ENCODE assay signal across 1 cellular context in the genomic region with DNA sequence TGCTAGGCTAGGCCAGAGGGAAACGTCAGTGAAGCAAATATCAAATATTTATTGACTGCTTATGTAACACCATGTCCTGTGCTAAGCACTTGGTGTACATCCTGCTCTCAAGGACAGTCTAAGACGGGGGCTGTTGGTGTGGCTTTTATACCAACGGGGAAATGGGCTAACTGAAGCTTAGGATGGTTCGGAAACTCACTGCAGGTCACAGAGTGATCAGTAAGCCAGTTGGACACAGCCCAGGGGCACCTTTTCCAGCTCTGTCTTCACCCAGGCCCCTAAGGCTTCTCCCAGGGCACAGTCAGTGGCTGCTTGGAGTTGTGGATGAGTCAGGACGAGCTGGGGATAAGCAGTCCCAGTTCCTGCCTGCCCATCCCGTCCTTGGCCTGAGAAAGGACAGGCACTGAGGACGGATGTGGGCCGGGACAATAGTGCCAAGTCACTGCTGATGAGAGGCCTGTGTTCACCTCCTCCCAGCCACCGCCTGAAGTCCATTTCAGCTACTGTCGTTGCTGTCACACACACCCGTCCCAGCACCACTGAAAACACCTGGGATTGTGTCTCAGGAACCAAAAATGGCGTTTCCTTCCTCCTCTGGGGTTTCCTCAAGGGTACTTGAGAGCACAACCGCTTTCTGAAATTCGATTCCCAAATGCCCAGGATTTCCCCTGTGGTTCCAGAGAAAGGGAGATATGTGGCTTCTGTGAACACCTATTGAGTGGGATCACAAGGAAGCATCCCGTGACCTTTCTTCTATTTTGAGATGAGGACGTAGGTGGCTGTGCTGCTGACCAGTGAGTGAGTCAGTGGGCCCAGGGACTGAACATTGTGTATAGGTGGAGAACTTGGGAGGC.
A peak's percentile ranks its signal among the peaks of the same experiment; 100 is the strongest.
TF ChIP-seq lines count a peak whose summit lies in the region.

No MANE protein-coding gene starts in this region.

TF ChIP-seq in HepG2, 621 proteins besides CTCF, POLR2A, EP300 and RAD21 (continued from another document and continues in another):
- TF ChIP-seq, protein P1, sequence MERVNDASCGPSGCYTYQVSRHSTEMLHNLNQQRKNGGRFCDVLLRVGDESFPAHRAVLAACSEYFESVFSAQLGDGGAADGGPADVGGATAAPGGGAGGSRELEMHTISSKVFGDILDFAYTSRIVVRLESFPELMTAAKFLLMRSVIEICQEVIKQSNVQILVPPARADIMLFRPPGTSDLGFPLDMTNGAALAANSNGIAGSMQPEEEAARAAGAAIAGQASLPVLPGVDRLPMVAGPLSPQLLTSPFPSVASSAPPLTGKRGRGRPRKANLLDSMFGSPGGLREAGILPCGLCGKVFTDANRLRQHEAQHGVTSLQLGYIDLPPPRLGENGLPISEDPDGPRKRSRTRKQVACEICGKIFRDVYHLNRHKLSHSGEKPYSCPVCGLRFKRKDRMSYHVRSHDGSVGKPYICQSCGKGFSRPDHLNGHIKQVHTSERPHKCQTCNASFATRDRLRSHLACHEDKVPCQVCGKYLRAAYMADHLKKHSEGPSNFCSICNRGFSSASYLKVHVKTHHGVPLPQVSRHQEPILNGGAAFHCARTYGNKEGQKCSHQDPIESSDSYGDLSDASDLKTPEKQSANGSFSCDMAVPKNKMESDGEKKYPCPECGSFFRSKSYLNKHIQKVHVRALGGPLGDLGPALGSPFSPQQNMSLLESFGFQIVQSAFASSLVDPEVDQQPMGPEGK (CRISPR knock-in tag; IDR thresholded peaks at IDR 0.05): no peak
- TF ChIP-seq ZNF430 (CRISPR knock-in tag; IDR thresholded peaks at IDR 0.05): no peak
- TF ChIP-seq, protein P2, sequence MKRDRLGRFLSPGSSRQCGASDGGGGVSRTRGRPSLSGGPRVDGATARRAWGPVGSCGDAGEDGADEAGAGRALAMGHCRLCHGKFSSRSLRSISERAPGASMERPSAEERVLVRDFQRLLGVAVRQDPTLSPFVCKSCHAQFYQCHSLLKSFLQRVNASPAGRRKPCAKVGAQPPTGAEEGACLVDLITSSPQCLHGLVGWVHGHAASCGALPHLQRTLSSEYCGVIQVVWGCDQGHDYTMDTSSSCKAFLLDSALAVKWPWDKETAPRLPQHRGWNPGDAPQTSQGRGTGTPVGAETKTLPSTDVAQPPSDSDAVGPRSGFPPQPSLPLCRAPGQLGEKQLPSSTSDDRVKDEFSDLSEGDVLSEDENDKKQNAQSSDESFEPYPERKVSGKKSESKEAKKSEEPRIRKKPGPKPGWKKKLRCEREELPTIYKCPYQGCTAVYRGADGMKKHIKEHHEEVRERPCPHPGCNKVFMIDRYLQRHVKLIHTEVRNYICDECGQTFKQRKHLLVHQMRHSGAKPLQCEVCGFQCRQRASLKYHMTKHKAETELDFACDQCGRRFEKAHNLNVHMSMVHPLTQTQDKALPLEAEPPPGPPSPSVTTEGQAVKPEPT (CRISPR knock-in tag; IDR thresholded peaks at IDR 0.05; ENCODE audit: low read depth): peak; percentile 59; the same call in 1 of the 2 replicates
- no peak; the same call in 1 of the 2 replicates for TF ChIP-seq ZNF354B (CRISPR knock-in tag; IDR thresholded peaks at IDR 0.05)
- TF ChIP-seq, protein P3, sequence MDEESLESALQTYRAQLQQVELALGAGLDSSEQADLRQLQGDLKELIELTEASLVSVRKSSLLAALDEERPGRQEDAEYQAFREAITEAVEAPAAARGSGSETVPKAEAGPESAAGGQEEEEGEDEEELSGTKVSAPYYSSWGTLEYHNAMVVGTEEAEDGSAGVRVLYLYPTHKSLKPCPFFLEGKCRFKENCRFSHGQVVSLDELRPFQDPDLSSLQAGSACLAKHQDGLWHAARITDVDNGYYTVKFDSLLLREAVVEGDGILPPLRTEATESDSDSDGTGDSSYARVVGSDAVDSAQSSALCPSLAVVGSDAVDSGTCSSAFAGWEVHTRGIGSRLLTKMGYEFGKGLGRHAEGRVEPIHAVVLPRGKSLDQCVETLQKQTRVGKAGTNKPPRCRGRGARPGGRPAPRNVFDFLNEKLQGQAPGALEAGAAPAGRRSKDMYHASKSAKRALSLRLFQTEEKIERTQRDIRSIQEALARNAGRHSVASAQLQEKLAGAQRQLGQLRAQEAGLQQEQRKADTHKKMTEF (CRISPR knock-in tag; IDR thresholded peaks at IDR 0.05): peak; percentile 43; the same call in 1 of the 2 replicates
- no peak for TF ChIP-seq ZNF598 (CRISPR knock-in tag; IDR thresholded peaks at IDR 0.05; ENCODE audit: borderline replicate concordance)
- TF ChIP-seq TSC22D2 (CRISPR knock-in tag; IDR thresholded peaks at IDR 0.05; ENCODE audit: borderline replicate concordance): no peak
- no peak for TF ChIP-seq PHF20 (CRISPR knock-in tag; IDR thresholded peaks at IDR 0.05)
- TF ChIP-seq ZNF839 (CRISPR knock-in tag; IDR thresholded peaks at IDR 0.05; ENCODE audit: borderline replicate concordance): no peak
- peak; percentile 65 for TF ChIP-seq ZNF629 (CRISPR knock-in tag; conservative IDR thresholded peaks at IDR 0.05)
- no peak for TF ChIP-seq ZNF296 (CRISPR knock-in tag; conservative IDR thresholded peaks at IDR 0.05)
- TF ChIP-seq NR1H2 (CRISPR knock-in tag; IDR thresholded peaks at IDR 0.05; ENCODE audit: borderline replicate concordance, low read depth): no peak
- no peak for TF ChIP-seq GTF3A (CRISPR knock-in tag; conservative IDR thresholded peaks at IDR 0.05)
- TF ChIP-seq, protein P4, sequence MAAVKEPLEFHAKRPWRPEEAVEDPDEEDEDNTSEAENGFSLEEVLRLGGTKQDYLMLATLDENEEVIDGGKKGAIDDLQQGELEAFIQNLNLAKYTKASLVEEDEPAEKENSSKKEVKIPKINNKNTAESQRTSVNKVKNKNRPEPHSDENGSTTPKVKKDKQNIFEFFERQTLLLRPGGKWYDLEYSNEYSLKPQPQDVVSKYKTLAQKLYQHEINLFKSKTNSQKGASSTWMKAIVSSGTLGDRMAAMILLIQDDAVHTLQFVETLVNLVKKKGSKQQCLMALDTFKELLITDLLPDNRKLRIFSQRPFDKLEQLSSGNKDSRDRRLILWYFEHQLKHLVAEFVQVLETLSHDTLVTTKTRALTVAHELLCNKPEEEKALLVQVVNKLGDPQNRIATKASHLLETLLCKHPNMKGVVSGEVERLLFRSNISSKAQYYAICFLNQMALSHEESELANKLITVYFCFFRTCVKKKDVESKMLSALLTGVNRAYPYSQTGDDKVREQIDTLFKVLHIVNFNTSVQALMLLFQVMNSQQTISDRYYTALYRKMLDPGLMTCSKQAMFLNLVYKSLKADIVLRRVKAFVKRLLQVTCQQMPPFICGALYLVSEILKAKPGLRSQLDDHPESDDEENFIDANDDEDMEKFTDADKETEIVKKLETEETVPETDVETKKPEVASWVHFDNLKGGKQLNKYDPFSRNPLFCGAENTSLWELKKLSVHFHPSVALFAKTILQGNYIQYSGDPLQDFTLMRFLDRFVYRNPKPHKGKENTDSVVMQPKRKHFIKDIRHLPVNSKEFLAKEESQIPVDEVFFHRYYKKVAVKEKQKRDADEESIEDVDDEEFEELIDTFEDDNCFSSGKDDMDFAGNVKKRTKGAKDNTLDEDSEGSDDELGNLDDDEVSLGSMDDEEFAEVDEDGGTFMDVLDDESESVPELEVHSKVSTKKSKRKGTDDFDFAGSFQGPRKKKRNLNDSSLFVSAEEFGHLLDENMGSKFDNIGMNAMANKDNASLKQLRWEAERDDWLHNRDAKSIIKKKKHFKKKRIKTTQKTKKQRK (IDR thresholded peaks at IDR 0.05; ENCODE audit: low read length): no peak
- TF ChIP-seq, protein P5, sequence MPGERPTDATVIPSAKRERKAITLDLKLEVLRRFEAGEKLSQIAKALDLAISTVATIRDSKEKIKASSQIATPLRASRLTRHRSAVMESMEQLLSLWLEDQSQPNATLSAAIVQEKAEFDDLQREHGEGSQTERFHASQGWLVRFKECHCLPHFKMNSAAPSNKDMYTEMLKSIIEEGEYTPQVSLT (CRISPR knock-in tag; IDR thresholded peaks at IDR 0.05; ENCODE audit: borderline replicate concordance, low read depth): no peak
- TF ChIP-seq HNRNPLL (IDR thresholded peaks at IDR 0.05; ENCODE audit: low read depth, low read length, poor library complexity, severe bottlenecking): no peak
- no peak for TF ChIP-seq SOX6 (IDR thresholded peaks at IDR 0.05)
- peak; percentile 76 for TF ChIP-seq SOX6 (CRISPR knock-in tag; IDR thresholded peaks at IDR 0.05)
- TF ChIP-seq, protein P6, sequence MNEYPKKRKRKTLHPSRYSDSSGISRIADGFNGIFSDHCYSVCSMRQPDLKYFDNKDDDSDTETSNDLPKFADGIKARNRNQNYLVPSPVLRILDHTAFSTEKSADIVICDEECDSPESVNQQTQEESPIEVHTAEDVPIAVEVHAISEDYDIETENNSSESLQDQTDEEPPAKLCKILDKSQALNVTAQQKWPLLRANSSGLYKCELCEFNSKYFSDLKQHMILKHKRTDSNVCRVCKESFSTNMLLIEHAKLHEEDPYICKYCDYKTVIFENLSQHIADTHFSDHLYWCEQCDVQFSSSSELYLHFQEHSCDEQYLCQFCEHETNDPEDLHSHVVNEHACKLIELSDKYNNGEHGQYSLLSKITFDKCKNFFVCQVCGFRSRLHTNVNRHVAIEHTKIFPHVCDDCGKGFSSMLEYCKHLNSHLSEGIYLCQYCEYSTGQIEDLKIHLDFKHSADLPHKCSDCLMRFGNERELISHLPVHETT (CRISPR knock-in tag; conservative IDR thresholded peaks at IDR 0.05): no peak
- TF ChIP-seq SIX4 (CRISPR knock-in tag; IDR thresholded peaks at IDR 0.05): no peak
- TF ChIP-seq ZKSCAN1 (IDR thresholded peaks at IDR 0.05; ENCODE audit: low read length): no peak
- TF ChIP-seq PCBP1 (IDR thresholded peaks at IDR 0.05; ENCODE audit: borderline replicate concordance, low read depth, low read length): no peak
- TF ChIP-seq ZNF615 (CRISPR knock-in tag; IDR thresholded peaks at IDR 0.05; ENCODE audit: borderline replicate concordance): no peak
- TF ChIP-seq, protein P7, sequence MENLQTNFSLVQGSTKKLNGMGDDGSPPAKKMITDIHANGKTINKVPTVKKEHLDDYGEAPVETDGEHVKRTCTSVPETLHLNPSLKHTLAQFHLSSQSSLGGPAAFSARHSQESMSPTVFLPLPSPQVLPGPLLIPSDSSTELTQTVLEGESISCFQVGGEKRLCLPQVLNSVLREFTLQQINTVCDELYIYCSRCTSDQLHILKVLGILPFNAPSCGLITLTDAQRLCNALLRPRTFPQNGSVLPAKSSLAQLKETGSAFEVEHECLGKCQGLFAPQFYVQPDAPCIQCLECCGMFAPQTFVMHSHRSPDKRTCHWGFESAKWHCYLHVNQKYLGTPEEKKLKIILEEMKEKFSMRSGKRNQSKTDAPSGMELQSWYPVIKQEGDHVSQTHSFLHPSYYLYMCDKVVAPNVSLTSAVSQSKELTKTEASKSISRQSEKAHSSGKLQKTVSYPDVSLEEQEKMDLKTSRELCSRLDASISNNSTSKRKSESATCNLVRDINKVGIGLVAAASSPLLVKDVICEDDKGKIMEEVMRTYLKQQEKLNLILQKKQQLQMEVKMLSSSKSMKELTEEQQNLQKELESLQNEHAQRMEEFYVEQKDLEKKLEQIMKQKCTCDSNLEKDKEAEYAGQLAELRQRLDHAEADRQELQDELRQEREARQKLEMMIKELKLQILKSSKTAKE (CRISPR knock-in tag; IDR thresholded peaks at IDR 0.05; ENCODE audit: borderline replicate concordance): peak; percentile 4; the same call in 1 of the 2 replicates
- TF ChIP-seq, protein P8, sequence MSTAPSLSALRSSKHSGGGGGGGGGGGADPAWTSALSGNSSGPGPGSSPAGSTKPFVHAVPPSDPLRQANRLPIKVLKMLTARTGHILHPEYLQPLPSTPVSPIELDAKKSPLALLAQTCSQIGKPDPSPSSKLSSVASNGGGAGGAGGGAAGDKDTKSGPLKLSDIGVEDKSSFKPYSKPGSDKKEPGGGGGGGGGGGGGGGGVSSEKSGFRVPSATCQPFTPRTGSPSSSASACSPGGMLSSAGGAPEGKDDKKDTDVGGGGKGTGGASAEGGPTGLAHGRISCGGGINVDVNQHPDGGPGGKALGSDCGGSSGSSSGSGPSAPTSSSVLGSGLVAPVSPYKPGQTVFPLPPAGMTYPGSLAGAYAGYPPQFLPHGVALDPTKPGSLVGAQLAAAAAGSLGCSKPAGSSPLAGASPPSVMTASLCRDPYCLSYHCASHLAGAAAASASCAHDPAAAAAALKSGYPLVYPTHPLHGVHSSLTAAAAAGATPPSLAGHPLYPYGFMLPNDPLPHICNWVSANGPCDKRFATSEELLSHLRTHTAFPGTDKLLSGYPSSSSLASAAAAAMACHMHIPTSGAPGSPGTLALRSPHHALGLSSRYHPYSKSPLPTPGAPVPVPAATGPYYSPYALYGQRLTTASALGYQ (CRISPR knock-in tag; IDR thresholded peaks at IDR 0.05): 0 out of 2 replicates have a peak, but pooled peaks have one; percentile 17
- TF ChIP-seq KLF6 (CRISPR knock-in tag; IDR thresholded peaks at IDR 0.05): 0 out of 2 replicates have a peak, but pooled peaks have one; percentile 25
- TF ChIP-seq ZNF652 (CRISPR knock-in tag; IDR thresholded peaks at IDR 0.05; ENCODE audit: borderline replicate concordance, low read depth): no peak
- peak; percentile 61; the same call in 1 of the 2 replicates for TF ChIP-seq ZMAT3 (CRISPR knock-in tag; conservative IDR thresholded peaks at IDR 0.05)
- TF ChIP-seq ZNF383 (CRISPR knock-in tag; IDR thresholded peaks at IDR 0.05; ENCODE audit: borderline replicate concordance): no peak
- no peak for TF ChIP-seq JUNB (CRISPR knock-in tag; IDR thresholded peaks at IDR 0.05; ENCODE audit: borderline replicate concordance)
- TF ChIP-seq ZKSCAN5 (CRISPR knock-in tag; IDR thresholded peaks at IDR 0.05): 0 out of 2 replicates have a peak, but pooled peaks have one; percentile 48
- TF ChIP-seq EHMT2 (IDR thresholded peaks at IDR 0.05; ENCODE audit: borderline replicate concordance, low read depth, low read length): no peak; the same call in 1 of the 2 replicates
- TF ChIP-seq, protein P9, sequence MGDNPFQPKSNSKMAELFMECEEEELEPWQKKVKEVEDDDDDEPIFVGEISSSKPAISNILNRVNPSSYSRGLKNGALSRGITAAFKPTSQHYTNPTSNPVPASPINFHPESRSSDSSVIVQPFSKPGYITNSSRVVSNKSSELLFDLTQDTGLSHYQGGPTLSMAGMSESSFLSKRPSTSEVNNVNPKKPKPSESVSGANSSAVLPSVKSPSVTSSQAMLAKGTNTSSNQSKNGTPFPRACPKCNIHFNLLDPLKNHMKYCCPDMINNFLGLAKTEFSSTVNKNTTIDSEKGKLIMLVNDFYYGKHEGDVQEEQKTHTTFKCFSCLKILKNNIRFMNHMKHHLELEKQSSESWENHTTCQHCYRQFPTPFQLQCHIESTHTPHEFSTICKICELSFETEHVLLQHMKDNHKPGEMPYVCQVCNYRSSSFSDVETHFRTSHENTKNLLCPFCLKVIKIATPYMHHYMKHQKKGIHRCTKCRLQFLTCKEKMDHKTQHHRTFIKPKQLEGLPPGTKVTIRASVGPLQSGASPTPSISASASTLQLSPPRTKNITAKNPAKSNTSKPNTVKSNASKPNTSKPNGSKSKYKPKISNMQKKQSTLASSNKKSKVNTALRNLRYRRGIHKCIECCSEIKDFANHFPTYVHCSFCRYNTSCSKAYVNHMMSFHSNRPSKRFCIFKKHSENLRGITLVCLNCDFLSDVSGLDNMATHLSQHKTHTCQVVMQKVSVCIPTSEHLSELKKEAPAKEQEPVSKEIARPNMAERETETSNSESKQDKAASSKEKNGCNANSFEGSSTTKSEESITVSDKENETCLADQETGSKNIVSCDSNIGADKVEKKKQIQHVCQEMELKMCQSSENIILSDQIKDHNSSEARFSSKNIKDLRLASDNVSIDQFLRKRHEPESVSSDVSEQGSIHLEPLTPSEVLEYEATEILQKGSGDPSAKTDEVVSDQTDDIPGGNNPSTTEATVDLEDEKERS (CRISPR knock-in tag; IDR thresholded peaks at IDR 0.05): peak; percentile 84
- peak; percentile 65; the same call in 1 of the 2 replicates for TF ChIP-seq ZSCAN21 (CRISPR knock-in tag; IDR thresholded peaks at IDR 0.05; ENCODE audit: borderline replicate concordance)
- TF ChIP-seq, protein P10, sequence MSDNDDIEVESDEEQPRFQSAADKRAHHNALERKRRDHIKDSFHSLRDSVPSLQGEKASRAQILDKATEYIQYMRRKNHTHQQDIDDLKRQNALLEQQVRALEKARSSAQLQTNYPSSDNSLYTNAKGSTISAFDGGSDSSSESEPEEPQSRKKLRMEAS (IDR thresholded peaks at IDR 0.05): peak; percentile 30; the same call in 1 of the 2 replicates
